Comparison of ENCODE assay signal across 11 cellular contexts in genomic region chr17:65627892-65628622, GRCh38.
A peak's percentile ranks its signal among the peaks of the same experiment; 100 is the strongest.
DNase-seq lines count a peak whose midpoint lies in the region; ATAC-seq, FAIRE-seq and TF ChIP-seq lines count a peak whose summit lies in the region.
"Had no signal": no experiment of that assay in that cellular context is flagged by ENCODE, and none has a peak within 500 bp of the region (broad histone marks: within the 10 kb centered on the region; RNA-seq: fewer than 3 reads in every experiment).

No MANE protein-coding gene starts in this region.

- no peaks in the 10 kb centered on the region for H3K9me2 ChIP-seq in MM.1S (replicated peaks; ENCODE audit: insufficient read depth, low read length)

- H3K4me3 ChIP-seq in A549 (peak overlapping the region; percentile 13; the same call in 1 of the 3 replicates), MM.1S (ENCODE audit: low read length) (peak overlapping the region; percentile 2; the same call in 1 of the 2 replicates)

- CTCF ChIA-PET in A549 (lab: Yijun Ruan, JAX), result interaction anchor here (1.8 kb wide), 1 partner anchor 10 kb away, joined by 4 read pairs; no protein-coding TSS in a partner anchor

- no peak; a peak in 1 of 5 replicates for TF ChIP-seq EP300 in A549 (IDR thresholded peaks at IDR 0.05)

- POLR2A ChIA-PET in A549 (lab: Yijun Ruan, JAX), result interaction anchor here (1.1 kb wide), 1 partner anchor 46 kb away, joined by 3 read pairs; no protein-coding TSS in a partner anchor

- peaks cover 5% of the 10 kb centered on the region for H3K36me3 Mint-ChIP-seq in T-helper 17 cell (ENCODE audit: low read depth)

- H3F3A ChIP-seq in MM.1S (ENCODE audit: insufficient read depth, low read length), result no peaks in the 10 kb centered on the region

- peaks cover 29% of the 10 kb centered on the region for H3K4me1 ChIP-seq in A549
- H3K4me1 ChIP-seq in MM.1S (ENCODE audit: low read length), result no peaks in the 10 kb centered on the region

- no peaks in the 10 kb centered on the region for H3K4me1 Mint-ChIP-seq in T-helper 17 cell
- H3K4me1 Mint-ChIP-seq: B cell had no signal

- H3K79me2 ChIP-seq in MM.1S (ENCODE audit: low read length), result no peaks in the 10 kb centered on the region

- H3K9ac ChIP-seq in MM.1S (ENCODE audit: low read length), result no peak overlapping the region

- H4K20me1 ChIP-seq in MM.1S (ENCODE audit: insufficient read depth, low read length), result no peaks in the 10 kb centered on the region

- peak; percentile 91 for FAIRE-seq in A549 (lab: Jason Lieb, UNC)
- FAIRE-seq in GM19239 (lab: Jason Lieb, UNC), result no peak

- peak in 1 of 2 experiments; percentile 28; a peak in 1 of 5 replicates for TF ChIP-seq RAD21 in A549 (conservative IDR thresholded peaks at IDR 0.05 in 1 of 2, IDR thresholded peaks at IDR 0.05 in 1 of 2)

- no peaks in the 10 kb centered on the region for H3K27me3 ChIP-seq in MM.1S (replicated peaks; ENCODE audit: insufficient read depth, low read length)

- H3K4me2 ChIP-seq in A549 (peak overlapping the region; percentile 76), MM.1S (ENCODE audit: low read depth, low read length) (peak overlapping the region; percentile 22; the same call in 1 of the 2 replicates)

- WGBS in A549 (ENCODE audit: missing lambda C conversion rate), result 8% methylated on average over 16 of the region's 16 CpGs

- H3K4me3 Mint-ChIP-seq in T-helper 17 cell, result no peak overlapping the region
- H3K4me3 Mint-ChIP-seq: B cell; dendritic cell treated with granulocyte-macrophage colony-stimulating factor and Interleukin-4, amounts not matched to agents 40 ng/mL and 50 ng/mL, for 4 days had no signal

- H3K36me3 ChIP-seq in MM.1S (replicated peaks; ENCODE audit: insufficient read depth, low read length), result no peaks in the 10 kb centered on the region

- H3K27ac ChIP-seq in A549 (peak overlapping the region; percentile 47 to 62), MM.1S (ENCODE audit: low read length) (no peak overlapping the region), VCaP (peak overlapping the region; percentile 28; the same call in 1 of the 2 replicates)

- peak; percentile 76 to 88 for DNase-seq in A549 (ENCODE audit: low read depth in 1 of 2, low spot score in 1 of 2)
- peak; percentile 12 for DNase-seq in MM.1S
- peak; percentile 87 for DNase-seq in left kidney (ENCODE audit: low read depth, low spot score)
- no peak for DNase-seq in GM19239 (ENCODE audit: insufficient read length, low spot score)
- DNase-seq in T-helper 17 cell, result no peak
- DNase-seq: T-helper 1 cell had no signal

- H3K27me3 Mint-ChIP-seq in T-helper 17 cell, result peaks cover 18% of the 10 kb centered on the region
- H3K27me3 Mint-ChIP-seq: dendritic cell treated with granulocyte-macrophage colony-stimulating factor and Interleukin-4, amounts not matched to agents 40 ng/mL and 50 ng/mL, for 4 days had no signal

- TF ChIP-seq CTCF in A549 (IDR thresholded peaks at IDR 0.05) (no peak), MM.1S (IDR thresholded peaks at IDR 0.05; ENCODE audit: low read length) (no peak), VCaP (conservative IDR thresholded peaks at IDR 0.05) (no peak)

- ATAC-seq in A549, result peak; percentile 95 to 97
- ATAC-seq in HG02970 (IDR thresholded peaks at IDR 0.05; ENCODE audit: low FRiP score, unreplicated experiment), result no peak
- no peak for ATAC-seq in T-helper 17 cell
- no peak for ATAC-seq in GM21515 (IDR thresholded peaks at IDR 0.05; ENCODE audit: unreplicated experiment)

- no peak overlapping the region for H3K27ac Mint-ChIP-seq in T-helper 17 cell
- H3K27ac Mint-ChIP-seq: B cell; dendritic cell treated with granulocyte-macrophage colony-stimulating factor and Interleukin-4, amounts not matched to agents 40 ng/mL and 50 ng/mL, for 4 days had no signal

- H3K9me3 ChIP-seq in A549 (no peaks in the 10 kb centered on the region), MM.1S (replicated peaks; ENCODE audit: insufficient read depth, low read length) (no peaks in the 10 kb centered on the region), T-helper 17 cell (ENCODE audit: control insufficient read depth, low read length, poor library complexity, severe bottlenecking) (no peaks in the 10 kb centered on the region)

- TF ChIP-seq POLR2A in A549 (IDR thresholded peaks at IDR 0.05; ENCODE audit: low read length), result no peak

- H2AFZ ChIP-seq in MM.1S (ENCODE audit: low read length), result no peak overlapping the region

TF ChIP-seq in A549, 52 proteins besides CTCF, POLR2A, EP300 and RAD21 (continues in another document):
- TF ChIP-seq RNF2 (IDR thresholded peaks at IDR 0.05; ENCODE audit: borderline replicate concordance, low read depth) (no peak), NFE2L2 (conservative IDR thresholded peaks at IDR 0.05; ENCODE audit: low read length) (no peak), FOSL2 (IDR thresholded peaks at IDR 0.05) (peak; percentile 71), FOSL2 (CRISPR knock-in tag; IDR thresholded peaks at IDR 0.05) (peak; percentile 81), FOXS1 (CRISPR knock-in tag; IDR thresholded peaks at IDR 0.05) (peak; percentile 37; the same call in 1 of the 2 replicates), HEYL (CRISPR knock-in tag; IDR thresholded peaks at IDR 0.05) (no peak), JUNB (IDR thresholded peaks at IDR 0.05) (peak; percentile 42; the same call in 1 of the 2 replicates), CEBPB (IDR thresholded peaks at IDR 0.05) (peak in 1 of 2 experiments; percentile 44; a peak in 1 of 4 replicates), USF2 (IDR thresholded peaks at IDR 0.05) (no peak), MAFK (IDR thresholded peaks at IDR 0.05; ENCODE audit: partially characterized antibody) (peak; percentile 27), TP53 (CRISPR knock-in tag; IDR thresholded peaks at IDR 0.05) (no peak), HOXB13 (CRISPR knock-in tag; IDR thresholded peaks at IDR 0.05; ENCODE audit: low read depth) (no peak), BHLHE40 (IDR thresholded peaks at IDR 0.05; ENCODE audit: low read depth, low read length) (no peak), ZC3H11A (IDR thresholded peaks at IDR 0.05) (no peak), ELK1 (IDR thresholded peaks at IDR 0.05; ENCODE audit: low read depth, low read length) (no peak), CBX8 (IDR thresholded peaks at IDR 0.05) (no peak), MAX (IDR thresholded peaks at IDR 0.05) (peak; percentile 64; the same call in 1 of the 2 replicates), HOXB5 (CRISPR knock-in tag; IDR thresholded peaks at IDR 0.05) (no peak), HMGXB4 (CRISPR knock-in tag; IDR thresholded peaks at IDR 0.05; ENCODE audit: borderline replicate concordance) (no peak), EHF (CRISPR knock-in tag; IDR thresholded peaks at IDR 0.05) (no peak), ZSCAN20 (CRISPR knock-in tag; IDR thresholded peaks at IDR 0.05) (no peak), GATA3 (IDR thresholded peaks at IDR 0.05; ENCODE audit: borderline replicate concordance) (peak; percentile 67), CBX2 (IDR thresholded peaks at IDR 0.05; ENCODE audit: borderline replicate concordance, low read depth) (no peak), SMC3 (IDR thresholded peaks at IDR 0.05) (0 out of 3 replicates have a peak, but pooled peaks have one; percentile 12), ATOH8 (CRISPR knock-in tag; IDR thresholded peaks at IDR 0.05; ENCODE audit: low read depth) (no peak), JUN (IDR thresholded peaks at IDR 0.05) (0 out of 5 replicates have a peak, but pooled peaks of 1 of the 2 experiments have one; percentile 24), RFX5 (IDR thresholded peaks at IDR 0.05) (no peak), TFCP2L1 (CRISPR knock-in tag; IDR thresholded peaks at IDR 0.05) (no peak), MAZ (IDR thresholded peaks at IDR 0.05; ENCODE audit: borderline replicate concordance, low read depth, low read length) (no peak)

Comparison
In these comparisons a context has a peak if more than half of its experiments do, and no peak if none do; other contexts are left out.
1. ATAC-seq: peak in A549 (2 of 2); none in HG02970 (single experiment), T-helper 17 cell (single experiment) and GM21515 (single experiment).
2. DNase-seq: peak in A549 (2 of 2), MM.1S (single experiment) and left kidney (single experiment); none in GM19239 (single experiment) and T-helper 17 cell (0 of 3).